In genomic region chr22:43104950-43105349, GRCh38 we compare ENCODE assay signal across 2 cellular contexts. TPM values are rescaled to one million over a fixed set of nuclear protein-coding genes. Genes with fewer than 3 reads are reported as not detected.
"Had no signal": no experiment of that assay in that cellular context is flagged by ENCODE, and none has a peak within 500 bp of the region (broad histone marks: within the 10 kb centered on the region; RNA-seq: fewer than 3 reads in every experiment).

No MANE protein-coding gene starts in this region.

RNA-seq across cellular contexts. Expression of gene BIK, which starts 5.6 kb away (rescaled TPM):
- total RNA-seq: LHCN-M2 had no signal
- polyA plus RNA-seq: IMR-90 had no signal
